ENCODE assay signal across 8 cellular contexts in genomic region chr7:23597908-23598224, GRCh38. TPM values are rescaled to one million over a fixed set of nuclear protein-coding genes. Genes with fewer than 3 reads are reported as not detected.
DNase-seq lines count a peak whose midpoint lies in the region; ATAC-seq and TF ChIP-seq lines count a peak whose summit lies in the region.

No MANE protein-coding gene starts in this region.

- H3K4me1 Mint-ChIP-seq in IgD-negative memory B cell (peaks cover 31 to 47% (median 40%) of the 10 kb centered on the region in 3 donors), memory B cell (peaks cover 32% of the 10 kb centered on the region)

- TF ChIP-seq POLR2A in breast epithelium (IDR thresholded peaks at IDR 0.05): no peak

- H3K9me3 ChIP-seq in breast epithelium (no peaks in the 10 kb centered on the region), upper lobe of right lung (no peaks in the 10 kb centered on the region)

- H3K27me3 Mint-ChIP-seq in IgD-negative memory B cell: peaks cover 1% of the 10 kb centered on the region
- H3K27me3 Mint-ChIP-seq in memory B cell: no peaks in the 10 kb centered on the region

- no peak for ATAC-seq in memory B cell (ENCODE audit: low read depth)
- ATAC-seq in upper lobe of right lung: no peak
- ATAC-seq in HG03175 (IDR thresholded peaks at IDR 0.05; ENCODE audit: unreplicated experiment): no peak
- no peak for ATAC-seq in GM21528 (IDR thresholded peaks at IDR 0.05; ENCODE audit: low FRiP score, unreplicated experiment)

- no peak for TF ChIP-seq CTCF in breast epithelium (IDR thresholded peaks at IDR 0.05)
- no peak for TF ChIP-seq CTCF in upper lobe of right lung (IDR thresholded peaks at IDR 0.05)

- H3K27ac Mint-ChIP-seq in IgD-negative memory B cell (peak overlapping the region; percentile 74 to 95 (median 79)), memory B cell (peak overlapping the region; percentile 93)

- DNase-seq in SHP77 treated with DMSO at 0.1 percent for 48 hours (lab: John Stamatoyannopoulos, UW): peak; percentile 55
- DNase-seq in SHP77 (lab: John Stamatoyannopoulos, UW): no peak
- no peak for DNase-seq in breast epithelium (ENCODE audit: low spot score in 2 of 2)
- peak in 1 of 2 donors; percentile 1 for DNase-seq in memory B cell (ENCODE audit: low spot score in 2 of 2)
- DNase-seq in upper lobe of right lung: no peak

- H3K4me3 Mint-ChIP-seq in IgD-negative memory B cell (peak overlapping the region; percentile 91 to 97 (median 95)), memory B cell (peak overlapping the region; percentile 95)

- H3K9me3 Mint-ChIP-seq in IgD-negative memory B cell (no peaks in the 10 kb centered on the region), memory B cell (peaks cover 1% of the 10 kb centered on the region)

- H3K36me3 Mint-ChIP-seq in IgD-negative memory B cell: no peaks in the 10 kb centered on the region
- no peaks in the 10 kb centered on the region for H3K36me3 Mint-ChIP-seq in memory B cell

- H3K36me3 ChIP-seq in breast epithelium (no peaks in the 10 kb centered on the region), upper lobe of right lung (no peaks in the 10 kb centered on the region)

- no peaks in the 10 kb centered on the region for H3K27me3 ChIP-seq in breast epithelium
- H3K27me3 ChIP-seq in upper lobe of right lung: no peaks in the 10 kb centered on the region

- peaks cover 0 to 6% of the 10 kb centered on the region in 2 donors for H3K4me1 ChIP-seq in breast epithelium
- peaks cover 9% of the 10 kb centered on the region for H3K4me1 ChIP-seq in upper lobe of right lung

- H3K4me3 ChIP-seq in breast epithelium (peak overlapping the region; percentile 71 to 88 (median 72)), upper lobe of right lung (peak overlapping the region; percentile 77)

- peak overlapping the region; percentile 97 to 99 for H3K27ac ChIP-seq in breast epithelium
- peak overlapping the region; percentile 93 for H3K27ac ChIP-seq in upper lobe of right lung

- intact Hi-C loops in breast epithelium (cut with DNase I; ENCODE audit: low total_unique reads) (no loop called here), upper lobe of right lung (cut with DNase I) (no loop called here)

RNA-seq across cellular contexts. Expression of gene CCDC126, which starts 0.7 kb away (rescaled TPM):
- polyA plus RNA-seq in IgD-negative memory B cell: 12.7 TPM
- 10 to 100 TPM; 18.7 to 35.4 (median 24.6) TPM for total RNA-seq in breast epithelium
- 14.4 TPM for total RNA-seq in upper lobe of right lung
